ENCODE assay signal across 10 cellular contexts in the genomic region with DNA sequence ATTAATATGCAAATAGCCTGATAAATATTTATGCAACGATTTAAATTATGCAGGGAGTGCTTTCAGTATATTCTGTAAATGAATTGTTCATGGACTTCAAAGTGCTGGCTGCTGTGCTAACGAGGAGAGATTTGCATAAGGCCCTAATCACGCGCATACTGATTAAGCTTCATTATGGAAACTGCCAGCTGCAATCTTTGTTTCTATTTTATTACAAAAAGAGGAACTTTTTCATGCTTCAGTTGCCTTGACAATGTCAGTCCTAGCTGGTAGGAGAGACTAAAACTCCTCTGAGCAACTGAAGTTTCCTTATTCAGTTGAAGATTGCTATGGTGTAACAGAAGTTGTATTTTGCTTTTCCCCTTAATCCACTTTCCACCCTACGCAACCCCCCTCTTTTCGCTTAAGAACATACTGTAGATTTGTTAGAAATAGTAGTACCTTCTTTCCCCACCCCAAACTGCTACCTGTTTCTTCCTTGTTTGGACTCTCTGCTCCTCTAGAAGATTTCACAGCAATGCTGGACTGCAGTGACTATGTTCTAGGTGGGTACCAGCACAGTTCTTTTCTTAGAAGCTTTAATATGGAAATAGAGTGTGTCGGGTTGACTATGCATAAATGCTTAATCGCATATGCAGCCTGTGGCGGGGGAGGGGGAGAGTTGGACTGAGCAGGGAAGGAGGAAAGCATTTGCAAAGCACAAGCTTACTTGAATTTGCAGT.
DNase-seq lines count a peak whose midpoint lies in the region; ATAC-seq and TF ChIP-seq lines count a peak whose summit lies in the region.
"Had no signal": no experiment of that assay in that cellular context is flagged by ENCODE, and none has a peak within 500 bp of the region (broad histone marks: within the 10 kb centered on the region; RNA-seq: fewer than 3 reads in every experiment).

No MANE protein-coding gene starts in this region.

- peaks cover 10% of the 10 kb centered on the region for H3K4me1 Mint-ChIP-seq in progenitor cell of endocrine pancreas (ENCODE audit: low read depth)

- no peak overlapping the region for H3K4me3 Mint-ChIP-seq in progenitor cell of endocrine pancreas (ENCODE audit: low read depth)

- peaks cover 7% of the 10 kb centered on the region for H3K79me2 ChIP-seq in neural cell (replicated peaks; ENCODE audit: insufficient read depth, low read length)

- H3K9me2 ChIP-seq in neural cell (ENCODE audit: insufficient read depth, low read length): no peaks in the 10 kb centered on the region

- peaks cover 12% of the 10 kb centered on the region for H3K9me3 Mint-ChIP-seq in progenitor cell of endocrine pancreas (ENCODE audit: low read depth)

- no peak for TF ChIP-seq EP300 in neural cell (conservative IDR thresholded peaks at IDR 0.05; ENCODE audit: poor library complexity, severe bottlenecking)

- peaks cover 16% of the 10 kb centered on the region for H3K36me3 Mint-ChIP-seq in progenitor cell of endocrine pancreas (ENCODE audit: insufficient read depth)

- peak overlapping the region; percentile 85 for H3K27ac ChIP-seq in BLaER1
- H3K27ac ChIP-seq in neural cell (ENCODE audit: low read length): no peak overlapping the region

- H3K4me1 ChIP-seq in BLaER1: peaks cover 52% of the 10 kb centered on the region

- H3K36me3 ChIP-seq in BLaER1 (peaks cover 36% of the 10 kb centered on the region), neural cell (ENCODE audit: insufficient read depth, low read length) (no peaks in the 10 kb centered on the region)

- H4K20me1 ChIP-seq in BLaER1: no peaks in the 10 kb centered on the region
- H4K20me1 ChIP-seq in neural cell (ENCODE audit: insufficient read depth): no peaks in the 10 kb centered on the region

- peak overlapping the region; percentile 74 for H3K9ac ChIP-seq in BLaER1
- H3K9ac ChIP-seq in neural cell (ENCODE audit: low read length): no peak overlapping the region

- no peak for TF ChIP-seq RAD21 in neural cell (conservative IDR thresholded peaks at IDR 0.05)

- H3F3A ChIP-seq in neural cell (ENCODE audit: insufficient read depth, low read length, poor library complexity, severe bottlenecking): no peaks in the 10 kb centered on the region

- ATAC-seq in GM19395 (IDR thresholded peaks at IDR 0.05; ENCODE audit: unreplicated experiment): peak; percentile 75
- ATAC-seq in HG03280 (IDR thresholded peaks at IDR 0.05; ENCODE audit: unreplicated experiment): peak; percentile 56

- no peaks in the 10 kb centered on the region for H3K27me3 Mint-ChIP-seq in progenitor cell of endocrine pancreas
- H3K27me3 Mint-ChIP-seq: naive thymus-derived CD8-positive, alpha-beta T cell had no signal

- H2AFZ ChIP-seq in neural cell (ENCODE audit: low read depth, low read length): no peak overlapping the region

- DNase-seq in UCSD-AML1 (lab: John Stamatoyannopoulos, UW; ENCODE audit: unreplicated experiment) (peak; percentile 39), NCI-H345 treated with DMSO at 0.1 percent for 48 hours (lab: John Stamatoyannopoulos, UW; ENCODE audit: unreplicated experiment) (no peak), progenitor cell of endocrine pancreas (ENCODE audit: low spot score, unreplicated experiment) (no peak), HPDE6-E6E7 (ENCODE audit: extremely low spot score) (no peak)
- DNase-seq: DND-41; naive thymus-derived CD8-positive, alpha-beta T cell had no signal

- TF ChIP-seq CTCF in neural cell (IDR thresholded peaks at IDR 0.05; ENCODE audit: poor library complexity, severe bottlenecking) (no peak), progenitor cell of endocrine pancreas (IDR thresholded peaks at IDR 0.05; ENCODE audit: unreplicated experiment) (no peak)

- H3K4me3 ChIP-seq in BLaER1: peak overlapping the region; percentile 68
- peak overlapping the region; percentile 32 for H3K4me3 ChIP-seq in neural cell (ENCODE audit: low read length)

- H3K4me2 ChIP-seq in BLaER1: peak overlapping the region; percentile 87
- H3K4me2 ChIP-seq in neural cell (ENCODE audit: low read length): no peak overlapping the region

- no peaks in the 10 kb centered on the region for H3K27me3 ChIP-seq in BLaER1
- no peaks in the 10 kb centered on the region for H3K27me3 ChIP-seq in neural cell (ENCODE audit: insufficient read depth, low read depth, low read length)

- H3K9me3 ChIP-seq in BLaER1 (peaks cover 28% of the 10 kb centered on the region), neural cell (ENCODE audit: low read length) (no peaks in the 10 kb centered on the region)

- H3K27ac Mint-ChIP-seq in progenitor cell of endocrine pancreas: no peak overlapping the region

TF ChIP-seq in neural cell, 6 proteins besides CTCF, POLR2A, EP300 and RAD21:
- no peak for TF ChIP-seq TAF1 (IDR thresholded peaks at IDR 0.05; ENCODE audit: low read depth)
